32 cellular contexts compared by ENCODE assay signal in the genomic region with DNA sequence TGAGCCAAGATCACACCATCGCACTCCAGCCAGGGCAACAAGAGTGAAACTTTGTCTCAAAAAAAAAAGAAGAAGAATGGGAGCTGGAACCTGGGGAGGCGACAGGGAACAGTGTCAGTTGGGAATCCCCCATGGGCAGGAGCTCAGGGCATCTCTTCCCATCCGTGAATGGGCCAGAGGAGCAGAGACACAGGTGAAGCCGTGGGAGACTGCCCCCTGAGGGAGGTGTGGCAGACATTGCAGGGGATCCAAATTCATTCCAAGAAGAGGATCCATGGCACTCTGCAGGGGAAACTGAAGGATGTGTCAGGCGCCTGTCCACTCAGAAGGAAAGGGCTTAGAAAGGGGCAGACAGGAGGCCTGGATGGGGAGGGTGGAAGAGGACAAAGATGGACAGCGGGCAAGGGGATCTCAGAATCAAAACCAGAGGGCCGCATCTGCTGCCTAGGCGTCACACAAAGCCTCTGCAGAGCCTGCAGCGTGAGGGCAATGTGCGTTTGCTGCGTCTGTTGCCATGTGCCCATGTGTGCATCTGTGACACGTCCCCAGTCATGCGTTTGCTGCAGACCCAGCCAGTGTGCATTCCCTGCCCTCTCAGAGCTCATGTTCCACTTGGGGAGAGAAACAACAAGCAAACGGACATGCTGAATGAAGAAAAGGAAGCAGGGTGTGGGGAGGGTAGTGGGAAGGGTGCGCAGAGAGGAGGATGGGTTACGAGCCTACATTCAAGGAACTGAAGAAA. TPM values are rescaled to one million over a fixed set of nuclear protein-coding genes. Genes with fewer than 3 reads are reported as not detected.
DNase-seq lines count a peak whose midpoint lies in the region; ATAC-seq and TF ChIP-seq lines count a peak whose summit lies in the region.
"Had no signal": no experiment of that assay in that cellular context is flagged by ENCODE, and none has a peak within 500 bp of the region (broad histone marks: within the 10 kb centered on the region; RNA-seq: fewer than 3 reads in every experiment).

No MANE protein-coding gene starts in this region.

- H3K9me3 Mint-ChIP-seq in CD4-positive, alpha-beta memory T cell = no peaks in the 10 kb centered on the region
- no peaks in the 10 kb centered on the region for H3K9me3 Mint-ChIP-seq in effector memory CD8-positive, alpha-beta T cell
- H3K9me3 Mint-ChIP-seq: activated T-helper 2 cell treated with anti-CD3 and anti-CD28 coated beads, Interferon-gamma antibody, Interleukin-2, Interleukin-4, amounts not matched to agents 10 μg/mL and 5 μg/mL and 100 μg/mL, durations not matched to agents 14 hours and 24 hours and 36 hours; mesothelial cell of epicardium; stimulated activated memory B cell treated with anti-CD40 and anti-IgM and Interleukin-4, amounts not matched to agents 10 μg/mL and 1 μg/mL and 100 μg/mL, for 72 hours; T-helper 2 cell treated with Interferon-gamma antibody and Interleukin-4, amounts not matched to agents 5 μg/mL and 100 μg/mL, for 36 hours had no signal

- H3K9me2 ChIP-seq in neural cell (ENCODE audit: insufficient read depth, low read length) = no peaks in the 10 kb centered on the region

- no peaks in the 10 kb centered on the region for H3K27me3 ChIP-seq in CD4-positive, alpha-beta memory T cell (ENCODE audit: insufficient read depth, low read length)
- no peaks in the 10 kb centered on the region for H3K27me3 ChIP-seq in neural cell (ENCODE audit: insufficient read depth, low read depth, low read length)
- H3K27me3 ChIP-seq: ascending aorta, upper lobe of left lung had no signal

- no peaks in the 10 kb centered on the region for H3K9me3 ChIP-seq in CD4-positive, alpha-beta memory T cell (ENCODE audit: control insufficient read depth in 1 of 2, low read length in 2 of 2)
- H3K9me3 ChIP-seq in neural cell (ENCODE audit: low read length) = no peaks in the 10 kb centered on the region
- H3K9me3 ChIP-seq: ascending aorta, left ventricle myocardium inferior, upper lobe of left lung had no signal

- CTCF ChIA-PET in CD4-positive, alpha-beta memory T cell (lab: Charles Lee; ENCODE audit: partially characterized antibody) = interaction anchor here (1.1 to 1.2 kb wide), 2 partner anchors 12 to 30 kb away, joined by 3 to 4 read pairs; a partner anchor contains a TSS

- H3K36me3 ChIP-seq in CD4-positive, alpha-beta memory T cell (ENCODE audit: insufficient read depth, low read length) = no peaks in the 10 kb centered on the region
- no peaks in the 10 kb centered on the region for H3K36me3 ChIP-seq in neural cell (ENCODE audit: insufficient read depth, low read length)
- H3K36me3 ChIP-seq: ascending aorta, left ventricle myocardium inferior, upper lobe of left lung had no signal

- intact Hi-C loops in CD4-positive, alpha-beta memory T cell (cut with micrococcal nuclease) = no loop called here

- no peak overlapping the region for H2AFZ ChIP-seq in neural cell (ENCODE audit: low read depth, low read length)
- H2AFZ ChIP-seq: GM23248 had no signal

- POLR2A ChIA-PET in CD4-positive, alpha-beta memory T cell (lab: Charles Lee; ENCODE audit: partially characterized antibody) = interaction anchor here (3.0 to 3.1 kb wide), 2 partner anchors 30 kb away, joined by 10 to 17 read pairs; a partner anchor contains a TSS

- no peak overlapping the region for H3K4me3 ChIP-seq in CD4-positive, alpha-beta memory T cell (ENCODE audit: low read length in 2 of 2)
- H3K4me3 ChIP-seq in Jurkat, Clone E6-1 (ENCODE audit: low read length) = no peak overlapping the region
- no peak overlapping the region for H3K4me3 ChIP-seq in neural cell (ENCODE audit: low read length)
- H3K4me3 ChIP-seq: ascending aorta, coronary artery, GM23248, left ventricle myocardium inferior, upper lobe of left lung had no signal

- H4K20me1 ChIP-seq in neural cell (ENCODE audit: insufficient read depth) = no peaks in the 10 kb centered on the region

- H3K27ac Mint-ChIP-seq in CD4-positive, alpha-beta memory T cell = peak overlapping the region in 4 of 7 donors; percentile 26 to 85 (median 66)
- peak overlapping the region; percentile 38 to 91 for H3K27ac Mint-ChIP-seq in effector memory CD8-positive, alpha-beta T cell
- H3K27ac Mint-ChIP-seq: activated CD8-positive, alpha-beta T cell treated with anti-CD3 and anti-CD28 coated beads, Interleukin-2, amount 10 ng/mL, durations not matched to agents 7 days and 5 days; activated naive CD8-positive, alpha-beta T cell; activated T-helper 2 cell treated with anti-CD3 and anti-CD28 coated beads, Interferon-gamma antibody, Interleukin-2, Interleukin-4, amounts not matched to agents 10 μg/mL and 5 μg/mL and 100 μg/mL, durations not matched to agents 14 hours and 24 hours and 36 hours; mesothelial cell of epicardium; stimulated activated memory B cell treated with anti-CD40 and anti-IgM and Interleukin-4, amounts not matched to agents 10 μg/mL and 1 μg/mL and 100 μg/mL, for 72 hours; T-helper 2 cell treated with Interferon-gamma antibody and Interleukin-4, amounts not matched to agents 5 μg/mL and 100 μg/mL, for 36 hours had no signal

- TF ChIP-seq CTCF in neural cell (IDR thresholded peaks at IDR 0.05; ENCODE audit: poor library complexity, severe bottlenecking) = no peak

- H3K4me1 ChIP-seq in CD4-positive, alpha-beta memory T cell (ENCODE audit: insufficient read depth, low read length) = peaks cover 20% of the 10 kb centered on the region
- H3K4me1 ChIP-seq: ascending aorta, upper lobe of left lung had no signal

- peak overlapping the region; percentile 15 for H3K9ac ChIP-seq in neural cell (ENCODE audit: low read length)
- H3K9ac ChIP-seq: GM23248 had no signal

- peaks cover 11 to 42% (median 18%) of the 10 kb centered on the region in 4 donors for H3K4me1 Mint-ChIP-seq in CD4-positive, alpha-beta memory T cell
- peaks cover 21 to 24% of the 10 kb centered on the region in 2 donors for H3K4me1 Mint-ChIP-seq in effector memory CD8-positive, alpha-beta T cell (ENCODE audit: low read depth in 2 of 2)

- H3K4me3 Mint-ChIP-seq in CD4-positive, alpha-beta memory T cell = peak overlapping the region in 2 of 8 donors; percentile 47 to 54
- peak overlapping the region in 1 of 2 donors; percentile 37 for H3K4me3 Mint-ChIP-seq in effector memory CD8-positive, alpha-beta T cell
- H3K4me3 Mint-ChIP-seq: activated CD8-positive, alpha-beta T cell treated with anti-CD3 and anti-CD28 coated beads, Interleukin-2, amount 10 ng/mL, durations not matched to agents 7 days and 5 days; activated naive CD8-positive, alpha-beta T cell; mesothelial cell of epicardium; stimulated activated memory B cell treated with anti-CD40 and anti-IgM and Interleukin-4, amounts not matched to agents 10 μg/mL and 1 μg/mL and 100 μg/mL, for 72 hours; T-helper 2 cell treated with Interferon-gamma antibody and Interleukin-4, amounts not matched to agents 5 μg/mL and 100 μg/mL, for 36 hours had no signal

- TF ChIP-seq RAD21 in neural cell (conservative IDR thresholded peaks at IDR 0.05) = no peak

- H3K36me3 Mint-ChIP-seq in CD4-positive, alpha-beta memory T cell = no peaks in the 10 kb centered on the region
- H3K36me3 Mint-ChIP-seq in effector memory CD8-positive, alpha-beta T cell (ENCODE audit: insufficient read depth) = no peaks in the 10 kb centered on the region
- H3K36me3 Mint-ChIP-seq: activated naive CD8-positive, alpha-beta T cell; mesothelial cell of epicardium; stimulated activated memory B cell treated with anti-CD40 and anti-IgM and Interleukin-4, amounts not matched to agents 10 μg/mL and 1 μg/mL and 100 μg/mL, for 72 hours had no signal

- H3K79me2 ChIP-seq in neural cell (replicated peaks; ENCODE audit: insufficient read depth, low read length) = no peaks in the 10 kb centered on the region

- TF ChIP-seq EP300 in neural cell (conservative IDR thresholded peaks at IDR 0.05; ENCODE audit: poor library complexity, severe bottlenecking) = no peak

- H3F3A ChIP-seq in neural cell (ENCODE audit: insufficient read depth, low read length, poor library complexity, severe bottlenecking) = no peaks in the 10 kb centered on the region

- H3K27me3 Mint-ChIP-seq in CD4-positive, alpha-beta memory T cell = no peaks in the 10 kb centered on the region
- peaks cover 12 to 18% of the 10 kb centered on the region in 2 donors for H3K27me3 Mint-ChIP-seq in effector memory CD8-positive, alpha-beta T cell

- no peak for ATAC-seq in effector memory CD8-positive, alpha-beta T cell (replicated peaks)
- ATAC-seq in GM21360 (IDR thresholded peaks at IDR 0.05; ENCODE audit: unreplicated experiment) = no peak
- ATAC-seq: activated CD8-positive, alpha-beta T cell treated with anti-CD3 and anti-CD28 coated beads, Interleukin-2, amount 10 ng/mL, durations not matched to agents 7 days and 5 days; stimulated activated memory B cell treated with anti-CD40 and anti-IgM and Interleukin-4, amounts not matched to agents 10 μg/mL and 1 μg/mL and 100 μg/mL, for 72 hours had no signal

- no peak for DNase-seq in CD4-positive, alpha-beta memory T cell
- DNase-seq in Jurkat, Clone E6-1 (ENCODE audit: low read depth, low spot score) = peak; percentile 35
- DNase-seq in effector memory CD8-positive, alpha-beta T cell = no peak
- no peak for DNase-seq in 8988T
- no peak for DNase-seq in activated gamma-delta T cell (lab: John Stamatoyannopoulos, UW)
- no peak for DNase-seq in stimulated activated CD8-positive, alpha-beta memory T cell treated with anti-CD3 and anti-CD28 coated beads, Interleukin-4, amount 100 ng/mL, for 48 hours
- DNase-seq: activated CD4-positive, alpha-beta T cell treated with anti-CD3 and anti-CD28 coated beads for 1 hour; activated CD8-positive, alpha-beta T cell treated with anti-CD3 and anti-CD28 coated beads, Interleukin-2, amount 10 ng/mL, durations not matched to agents 7 days and 5 days; Calu3; effector memory CD4-positive, alpha-beta T cell; erythroblast; GM23248; KG1; left ventricle myocardium inferior; NCI-H2081; NCI-H2227 treated with DMSO at 0.1 percent for 48 hours; NCI-H69; Right ventricle myocardium superior; stimulated activated CD4-positive, alpha-beta T cell treated with anti-CD3 and anti-CD28 coated beads, Interleukin-15, amount 100 ng/mL, for 24 hours; stimulated activated CD4-positive, alpha-beta T cell treated with anti-CD3 and anti-CD28 coated beads, Interleukin-4, amount 100 ng/mL, for 4 hours; upper lobe of left lung had no signal

- no peak overlapping the region for H3K4me2 ChIP-seq in neural cell (ENCODE audit: low read length)

- no peak overlapping the region for H3K27ac ChIP-seq in CD4-positive, alpha-beta memory T cell (ENCODE audit: low read depth, low read length)
- H3K27ac ChIP-seq in neural cell (ENCODE audit: low read length) = no peak overlapping the region
- H3K27ac ChIP-seq: ascending aorta, C4-2B, coronary artery, GM23248, HL-60, left ventricle myocardium inferior, upper lobe of left lung had no signal

TF ChIP-seq in neural cell, 6 proteins besides CTCF, POLR2A, EP300 and RAD21 (continues in another document):
- no peak for TF ChIP-seq POLR2AphosphoS5 (IDR thresholded peaks at IDR 0.05)
- no peak for TF ChIP-seq TAF1 (IDR thresholded peaks at IDR 0.05; ENCODE audit: low read depth)

RNA-seq across cellular contexts. Expression of a gene that starts 30.6 kb away (rescaled TPM):
- total RNA-seq in CD4-positive, alpha-beta memory T cell = 100 to 1,000 TPM; 105 to 112 TPM
- 1 to 10 TPM; 1.3 to 9.4 TPM for polyA plus RNA-seq in CD4-positive, alpha-beta memory T cell
- 8.9 TPM for polyA plus RNA-seq in Jurkat, Clone E6-1 (2012; ENCODE audit: insufficient read depth, insufficient read length)
- 15.4 and 17.2 TPM in 2 replicates for polyA plus RNA-seq in neural cell
- 71.6 and 75.0 TPM in 2 replicates for polyA minus RNA-seq in neural cell
